1 cellular context compared by ENCODE assay signal in the genomic region with DNA sequence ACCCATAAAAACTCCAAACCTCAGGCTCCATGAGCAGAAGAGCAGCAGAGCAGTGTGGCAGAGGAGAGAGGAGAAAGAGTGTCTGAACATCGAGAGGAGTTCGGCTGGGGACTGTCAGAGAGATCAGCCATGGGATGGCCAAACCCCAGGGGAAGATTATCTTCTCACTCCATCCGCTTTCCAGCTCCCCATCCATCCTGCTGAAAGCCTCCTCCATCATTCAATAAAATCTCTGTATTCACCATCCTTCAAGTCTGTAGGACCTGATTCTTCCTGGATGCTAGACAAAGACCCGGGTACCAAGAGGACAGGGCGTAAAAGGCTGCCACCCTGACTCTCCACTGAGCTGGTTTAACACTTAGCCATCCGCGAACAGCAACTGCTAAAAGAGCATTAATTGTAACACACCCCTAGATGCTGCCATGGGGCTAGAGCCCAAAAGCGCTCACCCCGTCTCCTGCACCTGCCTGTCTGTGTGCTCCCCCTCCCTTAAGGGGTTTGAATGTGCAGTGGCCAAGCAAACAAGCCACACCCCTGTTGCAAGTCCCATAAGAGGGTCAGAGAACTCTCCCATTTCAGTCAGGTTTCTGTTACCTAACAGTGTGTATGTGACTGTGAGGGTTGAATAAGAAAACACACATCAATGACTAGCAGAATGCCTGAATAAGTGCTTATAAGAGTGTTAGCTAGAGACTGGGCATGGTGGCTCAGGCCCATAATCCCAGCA.
TF ChIP-seq lines count a peak whose summit lies in the region.

No MANE protein-coding gene starts in this region.

TF ChIP-seq in HepG2, 621 proteins besides CTCF, POLR2A, EP300 and RAD21 (continues in another document):
- no peak for TF ChIP-seq MLLT10 (CRISPR knock-in tag; IDR thresholded peaks at IDR 0.05)
- TF ChIP-seq TRIM24 (CRISPR knock-in tag; IDR thresholded peaks at IDR 0.05): no peak
- TF ChIP-seq HIC2 (CRISPR knock-in tag; IDR thresholded peaks at IDR 0.05; ENCODE audit: low read depth): no peak
- peak; percentile 68; the same call in 1 of the 2 replicates for TF ChIP-seq ZNF501 (CRISPR knock-in tag; IDR thresholded peaks at IDR 0.05)
- peak; percentile 47 for TF ChIP-seq SALL1 (CRISPR knock-in tag; IDR thresholded peaks at IDR 0.05)
- TF ChIP-seq, protein P1, sequence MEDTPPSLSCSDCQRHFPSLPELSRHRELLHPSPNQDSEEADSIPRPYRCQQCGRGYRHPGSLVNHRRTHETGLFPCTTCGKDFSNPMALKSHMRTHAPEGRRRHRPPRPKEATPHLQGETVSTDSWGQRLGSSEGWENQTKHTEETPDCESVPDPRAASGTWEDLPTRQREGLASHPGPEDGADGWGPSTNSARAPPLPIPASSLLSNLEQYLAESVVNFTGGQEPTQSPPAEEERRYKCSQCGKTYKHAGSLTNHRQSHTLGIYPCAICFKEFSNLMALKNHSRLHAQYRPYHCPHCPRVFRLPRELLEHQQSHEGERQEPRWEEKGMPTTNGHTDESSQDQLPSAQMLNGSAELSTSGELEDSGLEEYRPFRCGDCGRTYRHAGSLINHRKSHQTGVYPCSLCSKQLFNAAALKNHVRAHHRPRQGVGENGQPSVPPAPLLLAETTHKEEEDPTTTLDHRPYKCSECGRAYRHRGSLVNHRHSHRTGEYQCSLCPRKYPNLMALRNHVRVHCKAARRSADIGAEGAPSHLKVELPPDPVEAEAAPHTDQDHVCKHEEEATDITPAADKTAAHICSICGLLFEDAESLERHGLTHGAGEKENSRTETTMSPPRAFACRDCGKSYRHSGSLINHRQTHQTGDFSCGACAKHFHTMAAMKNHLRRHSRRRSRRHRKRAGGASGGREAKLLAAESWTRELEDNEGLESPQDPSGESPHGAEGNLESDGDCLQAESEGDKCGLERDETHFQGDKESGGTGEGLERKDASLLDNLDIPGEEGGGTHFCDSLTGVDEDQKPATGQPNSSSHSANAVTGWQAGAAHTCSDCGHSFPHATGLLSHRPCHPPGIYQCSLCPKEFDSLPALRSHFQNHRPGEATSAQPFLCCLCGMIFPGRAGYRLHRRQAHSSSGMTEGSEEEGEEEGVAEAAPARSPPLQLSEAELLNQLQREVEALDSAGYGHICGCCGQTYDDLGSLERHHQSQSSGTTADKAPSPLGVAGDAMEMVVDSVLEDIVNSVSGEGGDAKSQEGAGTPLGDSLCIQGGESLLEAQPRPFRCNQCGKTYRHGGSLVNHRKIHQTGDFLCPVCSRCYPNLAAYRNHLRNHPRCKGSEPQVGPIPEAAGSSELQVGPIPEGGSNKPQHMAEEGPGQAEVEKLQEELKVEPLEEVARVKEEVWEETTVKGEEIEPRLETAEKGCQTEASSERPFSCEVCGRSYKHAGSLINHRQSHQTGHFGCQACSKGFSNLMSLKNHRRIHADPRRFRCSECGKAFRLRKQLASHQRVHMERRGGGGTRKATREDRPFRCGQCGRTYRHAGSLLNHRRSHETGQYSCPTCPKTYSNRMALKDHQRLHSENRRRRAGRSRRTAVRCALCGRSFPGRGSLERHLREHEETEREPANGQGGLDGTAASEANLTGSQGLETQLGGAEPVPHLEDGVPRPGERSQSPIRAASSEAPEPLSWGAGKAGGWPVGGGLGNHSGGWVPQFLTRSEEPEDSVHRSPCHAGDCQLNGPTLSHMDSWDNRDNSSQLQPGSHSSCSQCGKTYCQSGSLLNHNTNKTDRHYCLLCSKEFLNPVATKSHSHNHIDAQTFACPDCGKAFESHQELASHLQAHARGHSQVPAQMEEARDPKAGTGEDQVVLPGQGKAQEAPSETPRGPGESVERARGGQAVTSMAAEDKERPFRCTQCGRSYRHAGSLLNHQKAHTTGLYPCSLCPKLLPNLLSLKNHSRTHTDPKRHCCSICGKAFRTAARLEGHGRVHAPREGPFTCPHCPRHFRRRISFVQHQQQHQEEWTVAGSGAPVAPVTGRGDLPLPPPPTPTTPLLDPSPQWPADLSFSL (CRISPR knock-in tag; IDR thresholded peaks at IDR 0.05): peak; percentile 60; the same call in 1 of the 2 replicates
- TF ChIP-seq ZBTB38 (CRISPR knock-in tag; IDR thresholded peaks at IDR 0.05): peak; percentile 91
- TF ChIP-seq, protein P2, sequence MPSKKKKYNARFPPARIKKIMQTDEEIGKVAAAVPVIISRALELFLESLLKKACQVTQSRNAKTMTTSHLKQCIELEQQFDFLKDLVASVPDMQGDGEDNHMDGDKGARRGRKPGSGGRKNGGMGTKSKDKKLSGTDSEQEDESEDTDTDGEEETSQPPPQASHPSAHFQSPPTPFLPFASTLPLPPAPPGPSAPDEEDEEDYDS (CRISPR knock-in tag; IDR thresholded peaks at IDR 0.05): peak; percentile 90
- TF ChIP-seq FOXO1 (CRISPR knock-in tag; IDR thresholded peaks at IDR 0.05): peak; percentile 55; the same call in 1 of the 2 replicates
- TF ChIP-seq ARID2 (CRISPR knock-in tag; IDR thresholded peaks at IDR 0.05; ENCODE audit: borderline replicate concordance): no peak
- TF ChIP-seq ZFX (CRISPR knock-in tag; IDR thresholded peaks at IDR 0.05; ENCODE audit: low read depth): 0 out of 2 replicates have a peak, but pooled peaks have one; percentile 13
- TF ChIP-seq ZNF720 (CRISPR knock-in tag; IDR thresholded peaks at IDR 0.05): no peak
- TF ChIP-seq HDAC2 (CRISPR knock-in tag; IDR thresholded peaks at IDR 0.05): peak; percentile 17; the same call in 1 of the 2 replicates
- 0 out of 2 replicates have a peak, but pooled peaks have one; percentile 36 for TF ChIP-seq DPF2 (CRISPR knock-in tag; IDR thresholded peaks at IDR 0.05; ENCODE audit: borderline replicate concordance, low read depth)
- TF ChIP-seq RXRB (CRISPR knock-in tag; IDR thresholded peaks at IDR 0.05; ENCODE audit: borderline replicate concordance): peak; percentile 43; the same call in 1 of the 2 replicates
- TF ChIP-seq FOXM1 (CRISPR knock-in tag; IDR thresholded peaks at IDR 0.05): no peak
- TF ChIP-seq LCORL (IDR thresholded peaks at IDR 0.05): no peak
- peak; percentile 72; the same call in 1 of the 2 replicates for TF ChIP-seq LCORL (CRISPR knock-in tag; IDR thresholded peaks at IDR 0.05)
- TF ChIP-seq JUND (CRISPR knock-in tag; IDR thresholded peaks at IDR 0.05): 0 out of 2 replicates have a peak, but pooled peaks have one; percentile 18
- peak; percentile 55 for TF ChIP-seq SAP130 (CRISPR knock-in tag; IDR thresholded peaks at IDR 0.05; ENCODE audit: low read depth)
- peak; percentile 24; the same call in 1 of the 2 replicates for TF ChIP-seq ARID4A (CRISPR knock-in tag; IDR thresholded peaks at IDR 0.05; ENCODE audit: borderline replicate concordance)
- no peak for TF ChIP-seq ZNF670 (CRISPR knock-in tag; IDR thresholded peaks at IDR 0.05; ENCODE audit: borderline replicate concordance)
- TF ChIP-seq ZNF292 (CRISPR knock-in tag; IDR thresholded peaks at IDR 0.05; ENCODE audit: borderline replicate concordance, low read depth): peak; percentile 32; the same call in 1 of the 2 replicates
- peak; percentile 42; the same call in 1 of the 2 replicates for TF ChIP-seq GATAD2A (CRISPR knock-in tag; IDR thresholded peaks at IDR 0.05)
- TF ChIP-seq SOX6 (IDR thresholded peaks at IDR 0.05): no peak
- TF ChIP-seq SOX6 (CRISPR knock-in tag; IDR thresholded peaks at IDR 0.05): 0 out of 2 replicates have a peak, but pooled peaks have one; percentile 31
- no peak for TF ChIP-seq TEAD3 (CRISPR knock-in tag; optimal IDR thresholded peaks at IDR 0.05; ENCODE audit: borderline replicate concordance)
- no peak for TF ChIP-seq SRF (IDR thresholded peaks at IDR 0.05; ENCODE audit: low read depth, low read length)
- peak; percentile 66 for TF ChIP-seq MED1 (CRISPR knock-in tag; IDR thresholded peaks at IDR 0.05)
- peak; percentile 29; the same call in 1 of the 2 replicates for TF ChIP-seq FOXA3 (CRISPR knock-in tag; IDR thresholded peaks at IDR 0.05)
- TF ChIP-seq, protein P3, sequence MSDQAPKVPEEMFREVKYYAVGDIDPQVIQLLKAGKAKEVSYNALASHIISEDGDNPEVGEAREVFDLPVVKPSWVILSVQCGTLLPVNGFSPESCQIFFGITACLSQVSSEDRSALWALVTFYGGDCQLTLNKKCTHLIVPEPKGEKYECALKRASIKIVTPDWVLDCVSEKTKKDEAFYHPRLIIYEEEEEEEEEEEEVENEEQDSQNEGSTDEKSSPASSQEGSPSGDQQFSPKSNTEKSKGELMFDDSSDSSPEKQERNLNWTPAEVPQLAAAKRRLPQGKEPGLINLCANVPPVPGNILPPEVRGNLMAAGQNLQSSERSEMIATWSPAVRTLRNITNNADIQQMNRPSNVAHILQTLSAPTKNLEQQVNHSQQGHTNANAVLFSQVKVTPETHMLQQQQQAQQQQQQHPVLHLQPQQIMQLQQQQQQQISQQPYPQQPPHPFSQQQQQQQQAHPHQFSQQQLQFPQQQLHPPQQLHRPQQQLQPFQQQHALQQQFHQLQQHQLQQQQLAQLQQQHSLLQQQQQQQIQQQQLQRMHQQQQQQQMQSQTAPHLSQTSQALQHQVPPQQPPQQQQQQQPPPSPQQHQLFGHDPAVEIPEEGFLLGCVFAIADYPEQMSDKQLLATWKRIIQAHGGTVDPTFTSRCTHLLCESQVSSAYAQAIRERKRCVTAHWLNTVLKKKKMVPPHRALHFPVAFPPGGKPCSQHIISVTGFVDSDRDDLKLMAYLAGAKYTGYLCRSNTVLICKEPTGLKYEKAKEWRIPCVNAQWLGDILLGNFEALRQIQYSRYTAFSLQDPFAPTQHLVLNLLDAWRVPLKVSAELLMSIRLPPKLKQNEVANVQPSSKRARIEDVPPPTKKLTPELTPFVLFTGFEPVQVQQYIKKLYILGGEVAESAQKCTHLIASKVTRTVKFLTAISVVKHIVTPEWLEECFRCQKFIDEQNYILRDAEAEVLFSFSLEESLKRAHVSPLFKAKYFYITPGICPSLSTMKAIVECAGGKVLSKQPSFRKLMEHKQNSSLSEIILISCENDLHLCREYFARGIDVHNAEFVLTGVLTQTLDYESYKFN (CRISPR knock-in tag; conservative IDR thresholded peaks at IDR 0.05): 0 out of 2 replicates have a peak, but pooled peaks have one; percentile 36
- no peak for TF ChIP-seq TEAD2 (CRISPR knock-in tag; IDR thresholded peaks at IDR 0.05)
- 0 out of 2 replicates have a peak, but pooled peaks have one; percentile 39 for TF ChIP-seq HNF1B (CRISPR knock-in tag; IDR thresholded peaks at IDR 0.05)
- TF ChIP-seq ZMYM4 (CRISPR knock-in tag; IDR thresholded peaks at IDR 0.05): 0 out of 2 replicates have a peak, but pooled peaks have one; percentile 31
- no peak for TF ChIP-seq SATB2 (CRISPR knock-in tag; IDR thresholded peaks at IDR 0.05)
- 0 out of 2 replicates have a peak, but pooled peaks have one; percentile 46 for TF ChIP-seq ZNF567 (CRISPR knock-in tag; IDR thresholded peaks at IDR 0.05; ENCODE audit: borderline replicate concordance)
- no peak for TF ChIP-seq KMT2B (CRISPR knock-in tag; IDR thresholded peaks at IDR 0.05)
- no peak for TF ChIP-seq ZSCAN31 (CRISPR knock-in tag; IDR thresholded peaks at IDR 0.05; ENCODE audit: low read depth)
- TF ChIP-seq FOXP1 (IDR thresholded peaks at IDR 0.05): no peak
- TF ChIP-seq FOXP1 (CRISPR knock-in tag; IDR thresholded peaks at IDR 0.05): peak; percentile 55; the same call in 1 of the 2 replicates
- no peak for TF ChIP-seq ZNF792 (CRISPR knock-in tag; IDR thresholded peaks at IDR 0.05)
